ENCODE assay signal across 1 cellular context in the genomic region with DNA sequence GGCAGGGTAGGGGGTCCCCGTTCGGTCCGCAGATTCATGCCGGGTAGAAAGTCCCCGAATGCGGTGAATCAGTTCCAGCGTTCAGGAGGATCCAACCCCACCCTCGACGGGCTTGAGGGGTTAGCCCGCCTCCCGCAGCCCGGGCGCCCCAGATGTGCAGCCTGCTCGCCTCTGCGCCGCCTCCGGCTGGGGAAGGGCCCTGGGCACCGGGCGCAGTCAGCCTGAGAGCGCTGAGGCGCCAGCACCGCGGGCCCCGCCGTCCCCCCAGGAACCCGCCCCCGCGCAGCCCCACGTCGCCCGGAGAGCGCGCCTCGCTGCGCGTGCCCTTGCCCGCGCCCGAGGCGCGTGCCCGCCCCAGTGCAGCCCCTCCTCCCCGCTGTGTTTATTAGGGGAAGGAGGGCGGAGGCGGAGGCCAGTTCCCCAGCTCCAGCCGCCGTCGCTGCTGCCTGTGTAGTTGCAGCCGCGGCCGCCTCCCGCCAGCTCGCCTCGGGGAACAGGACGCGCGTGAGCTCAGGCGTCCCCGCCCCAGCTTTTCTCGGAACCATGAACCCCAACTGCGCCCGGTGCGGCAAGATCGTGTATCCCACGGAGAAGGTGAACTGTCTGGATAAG.
TF ChIP-seq lines count a peak whose summit lies in the region.

A gene with protein sequence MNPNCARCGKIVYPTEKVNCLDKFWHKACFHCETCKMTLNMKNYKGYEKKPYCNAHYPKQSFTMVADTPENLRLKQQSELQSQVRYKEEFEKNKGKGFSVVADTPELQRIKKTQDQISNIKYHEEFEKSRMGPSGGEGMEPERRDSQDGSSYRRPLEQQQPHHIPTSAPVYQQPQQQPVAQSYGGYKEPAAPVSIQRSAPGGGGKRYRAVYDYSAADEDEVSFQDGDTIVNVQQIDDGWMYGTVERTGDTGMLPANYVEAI (plus strand): TSS at position 412 of the 612 bp plus-strand sequence. CDS start 132 bp downstream, at position 544.

TF ChIP-seq in HepG2, 621 proteins besides CTCF, POLR2A, EP300 and RAD21 (continued from another document and continues in another):
- peak in 1 of 2 experiments; percentile 46; a peak in 2 of 4 replicates for TF ChIP-seq ATF4 (CRISPR knock-in tag; IDR thresholded peaks at IDR 0.05)
- TF ChIP-seq, protein P1, sequence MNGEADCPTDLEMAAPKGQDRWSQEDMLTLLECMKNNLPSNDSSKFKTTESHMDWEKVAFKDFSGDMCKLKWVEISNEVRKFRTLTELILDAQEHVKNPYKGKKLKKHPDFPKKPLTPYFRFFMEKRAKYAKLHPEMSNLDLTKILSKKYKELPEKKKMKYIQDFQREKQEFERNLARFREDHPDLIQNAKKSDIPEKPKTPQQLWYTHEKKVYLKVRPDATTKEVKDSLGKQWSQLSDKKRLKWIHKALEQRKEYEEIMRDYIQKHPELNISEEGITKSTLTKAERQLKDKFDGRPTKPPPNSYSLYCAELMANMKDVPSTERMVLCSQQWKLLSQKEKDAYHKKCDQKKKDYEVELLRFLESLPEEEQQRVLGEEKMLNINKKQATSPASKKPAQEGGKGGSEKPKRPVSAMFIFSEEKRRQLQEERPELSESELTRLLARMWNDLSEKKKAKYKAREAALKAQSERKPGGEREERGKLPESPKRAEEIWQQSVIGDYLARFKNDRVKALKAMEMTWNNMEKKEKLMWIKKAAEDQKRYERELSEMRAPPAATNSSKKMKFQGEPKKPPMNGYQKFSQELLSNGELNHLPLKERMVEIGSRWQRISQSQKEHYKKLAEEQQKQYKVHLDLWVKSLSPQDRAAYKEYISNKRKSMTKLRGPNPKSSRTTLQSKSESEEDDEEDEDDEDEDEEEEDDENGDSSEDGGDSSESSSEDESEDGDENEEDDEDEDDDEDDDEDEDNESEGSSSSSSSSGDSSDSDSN (CRISPR knock-in tag; IDR thresholded peaks at IDR 0.05): peak; percentile 67; the same call in 1 of the 2 replicates
- TF ChIP-seq, protein P2, sequence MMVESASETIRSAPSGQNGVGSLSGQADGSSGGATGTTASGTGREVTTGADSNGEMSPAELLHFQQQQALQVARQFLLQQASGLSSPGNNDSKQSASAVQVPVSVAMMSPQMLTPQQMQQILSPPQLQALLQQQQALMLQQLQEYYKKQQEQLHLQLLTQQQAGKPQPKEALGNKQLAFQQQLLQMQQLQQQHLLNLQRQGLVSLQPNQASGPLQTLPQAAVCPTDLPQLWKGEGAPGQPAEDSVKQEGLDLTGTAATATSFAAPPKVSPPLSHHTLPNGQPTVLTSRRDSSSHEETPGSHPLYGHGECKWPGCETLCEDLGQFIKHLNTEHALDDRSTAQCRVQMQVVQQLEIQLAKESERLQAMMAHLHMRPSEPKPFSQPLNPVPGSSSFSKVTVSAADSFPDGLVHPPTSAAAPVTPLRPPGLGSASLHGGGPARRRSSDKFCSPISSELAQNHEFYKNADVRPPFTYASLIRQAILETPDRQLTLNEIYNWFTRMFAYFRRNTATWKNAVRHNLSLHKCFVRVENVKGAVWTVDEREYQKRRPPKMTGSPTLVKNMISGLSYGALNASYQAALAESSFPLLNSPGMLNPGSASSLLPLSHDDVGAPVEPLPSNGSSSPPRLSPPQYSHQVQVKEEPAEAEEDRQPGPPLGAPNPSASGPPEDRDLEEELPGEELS (CRISPR knock-in tag; IDR thresholded peaks at IDR 0.05): peak; percentile 67
- no peak for TF ChIP-seq RBAK (CRISPR knock-in tag; IDR thresholded peaks at IDR 0.05)
- TF ChIP-seq, protein P3, sequence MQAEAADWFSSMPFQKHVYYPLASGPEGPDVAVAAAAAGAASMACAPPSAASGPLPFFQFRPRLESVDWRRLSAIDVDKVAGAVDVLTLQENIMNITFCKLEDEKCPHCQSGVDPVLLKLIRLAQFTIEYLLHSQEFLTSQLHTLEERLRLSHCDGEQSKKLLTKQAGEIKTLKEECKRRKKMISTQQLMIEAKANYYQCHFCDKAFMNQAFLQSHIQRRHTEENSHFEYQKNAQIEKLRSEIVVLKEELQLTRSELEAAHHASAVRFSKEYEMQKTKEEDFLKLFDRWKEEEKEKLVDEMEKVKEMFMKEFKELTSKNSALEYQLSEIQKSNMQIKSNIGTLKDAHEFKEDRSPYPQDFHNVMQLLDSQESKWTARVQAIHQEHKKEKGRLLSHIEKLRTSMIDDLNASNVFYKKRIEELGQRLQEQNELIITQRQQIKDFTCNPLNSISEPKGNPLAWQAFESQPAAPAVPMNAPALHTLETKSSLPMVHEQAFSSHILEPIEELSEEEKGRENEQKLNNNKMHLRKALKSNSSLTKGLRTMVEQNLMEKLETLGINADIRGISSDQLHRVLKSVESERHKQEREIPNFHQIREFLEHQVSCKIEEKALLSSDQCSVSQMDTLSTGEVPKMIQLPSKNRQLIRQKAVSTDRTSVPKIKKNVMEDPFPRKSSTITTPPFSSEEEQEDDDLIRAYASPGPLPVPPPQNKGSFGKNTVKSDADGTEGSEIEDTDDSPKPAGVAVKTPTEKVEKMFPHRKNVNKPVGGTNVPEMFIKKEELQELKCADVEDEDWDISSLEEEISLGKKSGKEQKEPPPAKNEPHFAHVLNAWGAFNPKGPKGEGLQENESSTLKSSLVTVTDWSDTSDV (CRISPR knock-in tag; IDR thresholded peaks at IDR 0.05): peak; percentile 95; the same call in 1 of the 2 replicates
- TF ChIP-seq ZNF382 (CRISPR knock-in tag; IDR thresholded peaks at IDR 0.05; ENCODE audit: borderline replicate concordance): no peak
- TF ChIP-seq, protein P4, sequence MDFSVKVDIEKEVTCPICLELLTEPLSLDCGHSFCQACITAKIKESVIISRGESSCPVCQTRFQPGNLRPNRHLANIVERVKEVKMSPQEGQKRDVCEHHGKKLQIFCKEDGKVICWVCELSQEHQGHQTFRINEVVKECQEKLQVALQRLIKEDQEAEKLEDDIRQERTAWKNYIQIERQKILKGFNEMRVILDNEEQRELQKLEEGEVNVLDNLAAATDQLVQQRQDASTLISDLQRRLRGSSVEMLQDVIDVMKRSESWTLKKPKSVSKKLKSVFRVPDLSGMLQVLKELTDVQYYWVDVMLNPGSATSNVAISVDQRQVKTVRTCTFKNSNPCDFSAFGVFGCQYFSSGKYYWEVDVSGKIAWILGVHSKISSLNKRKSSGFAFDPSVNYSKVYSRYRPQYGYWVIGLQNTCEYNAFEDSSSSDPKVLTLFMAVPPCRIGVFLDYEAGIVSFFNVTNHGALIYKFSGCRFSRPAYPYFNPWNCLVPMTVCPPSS (IDR thresholded peaks at IDR 0.05): no peak
- peak; percentile 46 for TF ChIP-seq YEATS4 (CRISPR knock-in tag; IDR thresholded peaks at IDR 0.05; ENCODE audit: borderline replicate concordance)
- TF ChIP-seq ZFP36L2 (CRISPR knock-in tag; IDR thresholded peaks at IDR 0.05): no peak; the same call in 1 of the 2 replicates
- no peak for TF ChIP-seq SMARCC2 (IDR thresholded peaks at IDR 0.05)
- no peak for TF ChIP-seq NFAT5 (CRISPR knock-in tag; IDR thresholded peaks at IDR 0.05)
- peak; percentile 72; the same call in 1 of the 2 replicates for TF ChIP-seq ZNF609 (CRISPR knock-in tag; IDR thresholded peaks at IDR 0.05; ENCODE audit: borderline replicate concordance)
- peak; percentile 54 for TF ChIP-seq FOSL2 (CRISPR knock-in tag; IDR thresholded peaks at IDR 0.05)
- TF ChIP-seq, protein P5, sequence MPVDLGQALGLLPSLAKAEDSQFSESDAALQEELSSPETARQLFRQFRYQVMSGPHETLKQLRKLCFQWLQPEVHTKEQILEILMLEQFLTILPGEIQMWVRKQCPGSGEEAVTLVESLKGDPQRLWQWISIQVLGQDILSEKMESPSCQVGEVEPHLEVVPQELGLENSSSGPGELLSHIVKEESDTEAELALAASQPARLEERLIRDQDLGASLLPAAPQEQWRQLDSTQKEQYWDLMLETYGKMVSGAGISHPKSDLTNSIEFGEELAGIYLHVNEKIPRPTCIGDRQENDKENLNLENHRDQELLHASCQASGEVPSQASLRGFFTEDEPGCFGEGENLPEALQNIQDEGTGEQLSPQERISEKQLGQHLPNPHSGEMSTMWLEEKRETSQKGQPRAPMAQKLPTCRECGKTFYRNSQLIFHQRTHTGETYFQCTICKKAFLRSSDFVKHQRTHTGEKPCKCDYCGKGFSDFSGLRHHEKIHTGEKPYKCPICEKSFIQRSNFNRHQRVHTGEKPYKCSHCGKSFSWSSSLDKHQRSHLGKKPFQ (CRISPR knock-in tag; IDR thresholded peaks at IDR 0.05; ENCODE audit: insufficient replicate concordance): peak; percentile 31
- TF ChIP-seq ZNF576 (CRISPR knock-in tag; IDR thresholded peaks at IDR 0.05): no peak
- TF ChIP-seq PHF20 (CRISPR knock-in tag; IDR thresholded peaks at IDR 0.05): peak; percentile 35; the same call in 1 of the 2 replicates
- no peak for TF ChIP-seq PAX8 (CRISPR knock-in tag; IDR thresholded peaks at IDR 0.05; ENCODE audit: borderline replicate concordance)
- no peak for TF ChIP-seq ZNF567 (CRISPR knock-in tag; IDR thresholded peaks at IDR 0.05; ENCODE audit: borderline replicate concordance)
- TF ChIP-seq SIX4 (CRISPR knock-in tag; IDR thresholded peaks at IDR 0.05): no peak
- TF ChIP-seq THAP11 (CRISPR knock-in tag; IDR thresholded peaks at IDR 0.05): 0 out of 2 replicates have a peak, but pooled peaks have one; percentile 35
- TF ChIP-seq POGZ (CRISPR knock-in tag; IDR thresholded peaks at IDR 0.05): peak; percentile 83
- TF ChIP-seq MEF2D (CRISPR knock-in tag; IDR thresholded peaks at IDR 0.05): peak; percentile 84; the same call in 1 of the 2 replicates
- TF ChIP-seq BRF2 (CRISPR knock-in tag; IDR thresholded peaks at IDR 0.05): peak; percentile 100
